ENCODE assay signal across 9 cellular contexts in the genomic region with DNA sequence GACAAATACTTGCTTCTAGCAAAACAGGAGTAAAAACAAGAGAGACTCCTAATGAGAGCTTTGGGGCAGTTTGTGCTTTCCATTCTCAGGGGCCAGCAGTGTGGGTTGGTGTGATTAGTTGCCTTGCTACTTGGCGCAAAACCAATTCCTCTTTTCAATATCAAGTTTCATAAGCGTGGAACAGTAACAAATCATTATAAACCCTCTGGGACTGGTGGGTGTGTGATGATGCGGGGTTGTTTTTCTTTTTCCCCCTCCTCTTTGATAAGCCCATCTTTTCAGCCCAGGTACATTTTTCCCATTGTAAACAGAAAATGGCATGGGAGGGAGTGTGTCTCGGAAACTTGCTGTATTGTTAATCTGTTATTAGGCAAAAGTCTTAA.
DNase-seq lines count a peak whose midpoint lies in the region; TF ChIP-seq lines count a peak whose summit lies in the region.
"Had no signal": no experiment of that assay in that cellular context is flagged by ENCODE, and none has a peak within 500 bp of the region (broad histone marks: within the 10 kb centered on the region; RNA-seq: fewer than 3 reads in every experiment).

No MANE protein-coding gene starts in this region.

- TF ChIP-seq POLR2A in ovary (IDR thresholded peaks at IDR 0.05) = no peak

- intact Hi-C loops in ovary (cut with DNase I) = no loop called here

- peak; percentile 10 for DNase-seq in GM12865 (ENCODE audit: low read depth)
- peak; percentile 96 for DNase-seq in NCI-H1694 treated with DMSO at 0.1 percent for 48 hours (lab: John Stamatoyannopoulos, UW)
- DNase-seq in choroid plexus epithelial cell (ENCODE audit: low read depth) = peak; percentile 69
- no peak for DNase-seq in ovary
- no peak for DNase-seq in NCI-H345 (lab: John Stamatoyannopoulos, UW)
- DNase-seq in HEK293T (ENCODE audit: extremely low spot score) = no peak
- DNase-seq in mucosa of gallbladder (ENCODE audit: low spot score) = no peak
- no peak for DNase-seq in NCI-H1048 (lab: John Stamatoyannopoulos, UW)

- no peaks in the 10 kb centered on the region for H3K9me3 ChIP-seq in ovary
- H3K9me3 ChIP-seq: neutrophil had no signal

- peak overlapping the region; percentile 30 to 68 for H3K27ac ChIP-seq in ovary
- H3K27ac ChIP-seq: neutrophil had no signal

- no peaks in the 10 kb centered on the region for H3K27me3 ChIP-seq in ovary

- TF ChIP-seq CTCF in GM12865 (IDR thresholded peaks at IDR 0.05; ENCODE audit: insufficient read depth, low read depth, low read length, missing control alignments) (no peak), choroid plexus epithelial cell (conservative IDR thresholded peaks at IDR 0.05; ENCODE audit: low read depth, low read length) (no peak), ovary (IDR thresholded peaks at IDR 0.05) (no peak)

- 33 to 47% (median 40%) methylated on average over 4 of the region's 4 CpGs for WGBS in ovary, 3 donors

- no peak for TF ChIP-seq EP300 in ovary (IDR thresholded peaks at IDR 0.05)

- POLR2A ChIA-PET in HEK293T (lab: Yijun Ruan, JAX) = interaction anchor here (0.8 to 1.1 kb wide), 2 partner anchors 33 to 494 kb away, joined by 3 read pairs; partner anchors contain the start of gene AKAP1

- CTCF ChIA-PET in HEK293T (lab: Yijun Ruan, JAX) = interaction anchor here (0.8 to 1.5 kb wide), 4 partner anchors 9 to 138 kb away, joined by 3 to 5 read pairs (median 4); no protein-coding TSS in a partner anchor

- no peaks in the 10 kb centered on the region for H3K36me3 ChIP-seq in ovary
- H3K36me3 ChIP-seq: neutrophil had no signal

- H3K4me1 ChIP-seq in ovary (ENCODE audit: insufficient read depth) = peaks cover 13% of the 10 kb centered on the region

- H3K4me3 ChIP-seq in GM12865 (ENCODE audit: low read depth, low read length) = no peak overlapping the region
- H3K4me3 ChIP-seq in choroid plexus epithelial cell (ENCODE audit: low read depth, low read length) = peak overlapping the region; percentile 53
- no peak overlapping the region for H3K4me3 ChIP-seq in ovary

TF ChIP-seq in HEK293T, 16 proteins besides CTCF, POLR2A, EP300 and RAD21:
- TF ChIP-seq FOXA1 (IDR thresholded peaks at IDR 0.05) (no peak), FOXK2 (IDR thresholded peaks at IDR 0.05) (no peak), NFRKB (IDR thresholded peaks at IDR 0.05) (no peak), HDGF (IDR thresholded peaks at IDR 0.05; ENCODE audit: borderline replicate concordance) (no peak), L3MBTL2 (conservative IDR thresholded peaks at IDR 0.05) (no peak), SP1 (IDR thresholded peaks at IDR 0.05) (no peak), ZNF384 (IDR thresholded peaks at IDR 0.05) (no peak), TARDBP (IDR thresholded peaks at IDR 0.05) (no peak), LEF1 (IDR thresholded peaks at IDR 0.05; ENCODE audit: borderline replicate concordance) (no peak), PKNOX1 (IDR thresholded peaks at IDR 0.05) (no peak), ELF4 (IDR thresholded peaks at IDR 0.05) (no peak), CTBP1 (IDR thresholded peaks at IDR 0.05; ENCODE audit: borderline replicate concordance) (no peak), ARNT (IDR thresholded peaks at IDR 0.05) (no peak), BHLHE40 (IDR thresholded peaks at IDR 0.05; ENCODE audit: borderline replicate concordance) (no peak), SUZ12 (IDR thresholded peaks at IDR 0.05) (no peak), FOXM1 (IDR thresholded peaks at IDR 0.05; ENCODE audit: borderline replicate concordance) (no peak)

Comparison
In these comparisons a context has a peak if more than half of its experiments do, and no peak if none do; other contexts are left out.
1. DNase-seq: peak in GM12865 (single experiment), NCI-H1694 treated with DMSO at 0.1 percent for 48 hours (single experiment) and choroid plexus epithelial cell (single experiment); none in ovary (0 of 5), NCI-H345 (single experiment), HEK293T (single experiment), mucosa of gallbladder (single experiment) and NCI-H1048 (single experiment).